18 cellular contexts compared by ENCODE assay signal in genomic region chr7:6624246-6624611, GRCh38. TPM values are rescaled to one million over a fixed set of nuclear protein-coding genes. Genes with fewer than 3 reads are reported as not detected.
DNase-seq lines count a peak whose midpoint lies in the region; ATAC-seq and TF ChIP-seq lines count a peak whose summit lies in the region.
"Had no signal": no experiment of that assay in that cellular context is flagged by ENCODE, and none has a peak within 500 bp of the region (broad histone marks: within the 10 kb centered on the region; RNA-seq: fewer than 3 reads in every experiment).

No MANE protein-coding gene starts in this region.

- no peaks in the 10 kb centered on the region for H3K36me3 Mint-ChIP-seq in T-helper 1 cell treated with Interleukin-12 subunit alpha and Interleukin-12 subunit beta and Interleukin-4 antibody, amounts not matched to agents 30 μg/mL and 1 μg/mL, for 36 hours (ENCODE audit: low read depth)
- H3K36me3 Mint-ChIP-seq in activated CD8-positive, alpha-beta T cell treated with anti-CD3 and anti-CD28 coated beads for 36 hours (ENCODE audit: low read depth), result peaks cover 12% of the 10 kb centered on the region
- H3K36me3 Mint-ChIP-seq in naive thymus-derived CD8-positive, alpha-beta T cell, result peaks cover 5 to 13% (median 12%) of the 10 kb centered on the region in 3 donors

- ATAC-seq in DND-41 (ENCODE audit: insufficient read depth, low read depth), result peak; percentile 3; the same call in 1 of the 3 replicates
- ATAC-seq in activated CD8-positive, alpha-beta T cell treated with anti-CD3 and anti-CD28 coated beads for 36 hours, result no peak
- no peak for ATAC-seq in naive thymus-derived CD8-positive, alpha-beta T cell
- ATAC-seq in gastrocnemius medialis, result no peak
- ATAC-seq in HG03039 (IDR thresholded peaks at IDR 0.05; ENCODE audit: unreplicated experiment), result no peak
- ATAC-seq: pancreas had no signal

- H3K9me3 ChIP-seq in DND-41 (ENCODE audit: insufficient read depth, low read length, severe bottlenecking) (no peaks in the 10 kb centered on the region), gastrocnemius medialis (no peaks in the 10 kb centered on the region)
- H3K9me3 ChIP-seq: esophagus muscularis mucosa, pancreas had no signal

- H4K20me1 ChIP-seq in DND-41 (ENCODE audit: insufficient read depth, low read length), result no peaks in the 10 kb centered on the region

- H3K27me3 ChIP-seq in DND-41 (ENCODE audit: insufficient read depth, low read length, poor library complexity), result no peaks in the 10 kb centered on the region
- H3K27me3 ChIP-seq in gastrocnemius medialis, result no peaks in the 10 kb centered on the region
- H3K27me3 ChIP-seq: cardiac muscle cell, esophagus muscularis mucosa, pancreas had no signal

- H3K27ac Mint-ChIP-seq in T-helper 1 cell treated with Interleukin-12 subunit alpha and Interleukin-12 subunit beta and Interleukin-4 antibody, amounts not matched to agents 30 μg/mL and 1 μg/mL, for 36 hours, result peak overlapping the region; percentile 66
- H3K27ac Mint-ChIP-seq in activated CD8-positive, alpha-beta T cell treated with anti-CD3 and anti-CD28 coated beads for 36 hours, result peak overlapping the region; percentile 86
- peak overlapping the region; percentile 81 to 95 (median 92) for H3K27ac Mint-ChIP-seq in naive thymus-derived CD8-positive, alpha-beta T cell

- peak overlapping the region; percentile 50 for H3K4me3 Mint-ChIP-seq in T-helper 1 cell treated with Interleukin-12 subunit alpha and Interleukin-12 subunit beta and Interleukin-4 antibody, amounts not matched to agents 30 μg/mL and 1 μg/mL, for 36 hours
- peak overlapping the region; percentile 53 for H3K4me3 Mint-ChIP-seq in activated CD8-positive, alpha-beta T cell treated with anti-CD3 and anti-CD28 coated beads for 36 hours
- H3K4me3 Mint-ChIP-seq in naive thymus-derived CD8-positive, alpha-beta T cell, result peak overlapping the region; percentile 68 to 93 (median 78)

- no peaks in the 10 kb centered on the region for H3K9me3 Mint-ChIP-seq in T-helper 1 cell treated with Interleukin-12 subunit alpha and Interleukin-12 subunit beta and Interleukin-4 antibody, amounts not matched to agents 30 μg/mL and 1 μg/mL, for 36 hours
- H3K9me3 Mint-ChIP-seq in activated CD8-positive, alpha-beta T cell treated with anti-CD3 and anti-CD28 coated beads for 36 hours, result no peaks in the 10 kb centered on the region
- no peaks in the 10 kb centered on the region for H3K9me3 Mint-ChIP-seq in naive thymus-derived CD8-positive, alpha-beta T cell

- H3K27me3 Mint-ChIP-seq in T-helper 1 cell treated with Interleukin-12 subunit alpha and Interleukin-12 subunit beta and Interleukin-4 antibody, amounts not matched to agents 30 μg/mL and 1 μg/mL, for 36 hours (ENCODE audit: low read depth), result peaks cover 4% of the 10 kb centered on the region
- H3K27me3 Mint-ChIP-seq in activated CD8-positive, alpha-beta T cell treated with anti-CD3 and anti-CD28 coated beads for 36 hours, result no peaks in the 10 kb centered on the region
- H3K27me3 Mint-ChIP-seq in naive thymus-derived CD8-positive, alpha-beta T cell, result no peaks in the 10 kb centered on the region

- in situ Hi-C loops in gastrocnemius medialis (cut with MboI; ENCODE audit: low sequenced_read_pairs in 4 of 4), result no loop called here

- H3K4me1 ChIP-seq in DND-41 (ENCODE audit: insufficient read depth, low read length), result peaks cover 27% of the 10 kb centered on the region
- no peaks in the 10 kb centered on the region for H3K4me1 ChIP-seq in gastrocnemius medialis
- H3K4me1 ChIP-seq: esophagus muscularis mucosa, pancreas had no signal

- H3K4me3 ChIP-seq in DND-41 (ENCODE audit: low read depth in 1 of 2, low read length in 2 of 2) (peak overlapping the region in 1 of 2 experiments; percentile 38; a peak in 2 of 4 replicates), gastrocnemius medialis (no peak overlapping the region)
- H3K4me3 ChIP-seq: cardiac muscle cell, esophagus muscularis mucosa, pancreas, SK-N-MC had no signal

- peak overlapping the region; percentile 74 for H2AFZ ChIP-seq in DND-41 (ENCODE audit: low read depth, low read length)

- H3K9ac ChIP-seq in DND-41 (ENCODE audit: low read depth, low read length), result peak overlapping the region; percentile 49

- H3K36me3 ChIP-seq in DND-41 (ENCODE audit: insufficient read depth, low read length), result no peaks in the 10 kb centered on the region
- H3K36me3 ChIP-seq in gastrocnemius medialis, result peaks cover 0 to 7% of the 10 kb centered on the region in 2 donors

- no peaks in the 10 kb centered on the region for H3K79me2 ChIP-seq in DND-41 (ENCODE audit: insufficient read depth, low read length)

- TF ChIP-seq CTCF in DND-41 (IDR thresholded peaks at IDR 0.05; ENCODE audit: borderline replicate concordance, extremely low read depth, low read length, poor library complexity, severe bottlenecking) (no peak), gastrocnemius medialis (IDR thresholded peaks at IDR 0.05 in 4 of 5, conservative IDR thresholded peaks at IDR 0.05 in 1 of 5) (no peak)
- TF ChIP-seq CTCF in activated CD8-positive, alpha-beta T cell treated with anti-CD3 and anti-CD28 coated beads for 36 hours (IDR thresholded peaks at IDR 0.05), result no peak

- POLR2A ChIA-PET in activated CD8-positive, alpha-beta T cell treated with anti-CD3 and anti-CD28 coated beads for 36 hours (lab: Charles Lee), result interaction anchor here (0.7 to 1.2 kb wide), 2 partner anchors 35 to 167 kb away, joined by 4 to 5 read pairs; partner anchors contain the start of gene INTS15
- POLR2A ChIA-PET in naive thymus-derived CD8-positive, alpha-beta T cell (lab: Charles Lee), result interaction anchor here (0.8 to 1.0 kb wide), 3 partner anchors 9 to 34 kb away, joined by 3 to 5 read pairs (median 3); partner anchors contain the start of genes INTS15 and ZNF316

- intact Hi-C loops in activated CD8-positive, alpha-beta T cell treated with anti-CD3 and anti-CD28 coated beads for 36 hours (cut with micrococcal nuclease), result no loop called here
- intact Hi-C loops in gastrocnemius medialis (cut with DNase I; ENCODE audit: low total_unique reads), result no loop called here

- peak overlapping the region; percentile 63 for H3K4me2 ChIP-seq in DND-41 (ENCODE audit: insufficient read depth, low read length)

- peaks cover 18% of the 10 kb centered on the region for H3K4me1 Mint-ChIP-seq in T-helper 1 cell treated with Interleukin-12 subunit alpha and Interleukin-12 subunit beta and Interleukin-4 antibody, amounts not matched to agents 30 μg/mL and 1 μg/mL, for 36 hours (ENCODE audit: low read depth)
- peaks cover 39% of the 10 kb centered on the region for H3K4me1 Mint-ChIP-seq in activated CD8-positive, alpha-beta T cell treated with anti-CD3 and anti-CD28 coated beads for 36 hours (ENCODE audit: low read depth)
- H3K4me1 Mint-ChIP-seq in naive thymus-derived CD8-positive, alpha-beta T cell, result peaks cover 18 to 55% (median 50%) of the 10 kb centered on the region in 4 donors

- no peak for TF ChIP-seq POLR2A in erythroblast (IDR thresholded peaks at IDR 0.05; ENCODE audit: low read length)
- TF ChIP-seq POLR2A in gastrocnemius medialis (IDR thresholded peaks at IDR 0.05), result no peak

- CTCF ChIA-PET in activated CD8-positive, alpha-beta T cell treated with anti-CD3 and anti-CD28 coated beads for 36 hours (lab: Charles Lee), result no interaction called here

- H3K27ac ChIP-seq in DND-41 (ENCODE audit: low read length), result peak overlapping the region; percentile 74
- no peak overlapping the region for H3K27ac ChIP-seq in gastrocnemius medialis
- H3K27ac ChIP-seq: 22Rv1, cardiac muscle cell, esophagus muscularis mucosa, pancreas, SK-N-MC had no signal

- DNase-seq in T-helper 1 cell (no peak), DND-41 (no peak), erythroblast (lab: John Stamatoyannopoulos, UW) (no peak), gastrocnemius medialis (no peak)
- DNase-seq in activated CD8-positive, alpha-beta T cell treated with anti-CD3 and anti-CD28 coated beads for 36 hours, result no peak
- no peak for DNase-seq in naive thymus-derived CD8-positive, alpha-beta T cell
- DNase-seq: C1 segment of cervical spinal cord, H7, Karpas-422, NCI-H1436, NCI-H82, pancreas had no signal

RNA-seq across cellular contexts. Expression of gene ZNF853, which starts 8.8 kb away (rescaled TPM):
- 1 to 10 TPM; 1.3 to 1.8 TPM for total RNA-seq in activated CD8-positive, alpha-beta T cell treated with anti-CD3 and anti-CD28 coated beads for 36 hours
- total RNA-seq in naive thymus-derived CD8-positive, alpha-beta T cell, result 1 to 10 TPM; 9.4 to 9.5 TPM
- polyA plus RNA-seq in naive thymus-derived CD8-positive, alpha-beta T cell, result 1 to 10 TPM; 3.1 to 8.2 (median 3.8) TPM
- total RNA-seq in gastrocnemius medialis, result 10 to 100 TPM in 3 of 4 donors, 1 to 10 TPM in 1; 9.5 to 21.6 (median 13.0) TPM

RNA-seq across cellular contexts. Expression of gene ZNF316, which starts 12.9 kb away (rescaled TPM):
- 10 to 100 TPM; 17.7 to 18.8 TPM for total RNA-seq in activated CD8-positive, alpha-beta T cell treated with anti-CD3 and anti-CD28 coated beads for 36 hours
- 10 to 100 TPM; 65.5 to 77.9 TPM for total RNA-seq in naive thymus-derived CD8-positive, alpha-beta T cell
- polyA plus RNA-seq in naive thymus-derived CD8-positive, alpha-beta T cell, result 1 to 10 TPM in 2 of 3 donors, under 1 TPM in 1; 0.96 to 5.7 (median 1.8) TPM
- total RNA-seq in gastrocnemius medialis, result 10 to 100 TPM; 11.4 to 19.1 (median 18.1) TPM

RNA-seq across cellular contexts. Expression of gene INTS15, which starts 34.4 kb away (rescaled TPM):
- total RNA-seq in activated CD8-positive, alpha-beta T cell treated with anti-CD3 and anti-CD28 coated beads for 36 hours, result 10 to 100 TPM; 26.8 to 29.8 TPM
- total RNA-seq in naive thymus-derived CD8-positive, alpha-beta T cell, result 10 to 100 TPM; 57.4 to 61.8 TPM
- 10 to 100 TPM; 29.4 to 43.3 (median 30.2) TPM for polyA plus RNA-seq in naive thymus-derived CD8-positive, alpha-beta T cell
- total RNA-seq in gastrocnemius medialis, result 10 to 100 TPM; 20.1 to 30.4 (median 26.1) TPM

RNA-seq across cellular contexts. Expression of gene ZDHHC4, which starts 47.0 kb away (rescaled TPM):
- total RNA-seq in activated CD8-positive, alpha-beta T cell treated with anti-CD3 and anti-CD28 coated beads for 36 hours, result 10 to 100 TPM; 27.8 to 32.0 TPM
- total RNA-seq in naive thymus-derived CD8-positive, alpha-beta T cell, result 10 to 100 TPM; 39.7 to 48.3 TPM
- 10 to 100 TPM; 77.2 to 81.0 (median 78.9) TPM for polyA plus RNA-seq in naive thymus-derived CD8-positive, alpha-beta T cell
- total RNA-seq in gastrocnemius medialis, result 10 to 100 TPM; 52.7 to 88.6 (median 70.5) TPM
